ENCODE assay signal across 15 cellular contexts in the genomic region with DNA sequence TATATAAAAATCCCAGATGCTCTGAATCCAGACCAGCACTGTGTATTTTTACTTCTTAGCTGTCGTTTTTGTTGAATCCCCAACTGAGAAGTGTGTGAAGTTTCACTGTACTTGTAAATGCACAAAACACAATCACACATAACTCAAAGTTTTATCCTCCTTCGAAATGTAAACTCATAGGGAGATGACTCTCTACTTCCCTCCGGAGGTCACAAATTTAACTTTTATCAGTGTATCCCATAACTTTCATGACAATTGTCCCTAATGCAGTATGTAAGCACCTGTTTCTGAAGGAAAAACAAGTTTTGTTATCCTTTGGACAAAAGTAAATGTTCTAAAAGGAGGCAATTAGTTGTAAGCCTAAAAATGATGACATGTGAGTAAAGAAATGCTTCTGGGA.
DNase-seq lines count a peak whose midpoint lies in the region; ATAC-seq and TF ChIP-seq lines count a peak whose summit lies in the region.
"Had no signal": no experiment of that assay in that cellular context is flagged by ENCODE, and none has a peak within 500 bp of the region (broad histone marks: within the 10 kb centered on the region; RNA-seq: fewer than 3 reads in every experiment).

No MANE protein-coding gene starts in this region.

- no peaks in the 10 kb centered on the region for H3K27me3 Mint-ChIP-seq in brain
- H3K27me3 Mint-ChIP-seq: activated naive CD8-positive, alpha-beta T cell treated with anti-CD3 and anti-CD28 coated beads for 36 hours had no signal

- H3K27me3 ChIP-seq in body of pancreas = no peaks in the 10 kb centered on the region
- H3K27me3 ChIP-seq: uterus had no signal

- TF ChIP-seq CTCF in brain (conservative IDR thresholded peaks at IDR 0.05) (peak; percentile 28 to 31), body of pancreas (IDR thresholded peaks at IDR 0.05) (no peak)

- H3K36me3 Mint-ChIP-seq in brain = no peaks in the 10 kb centered on the region
- H3K36me3 Mint-ChIP-seq: activated naive CD8-positive, alpha-beta T cell treated with anti-CD3 and anti-CD28 coated beads for 36 hours had no signal

- intact Hi-C loops in body of pancreas (cut with DNase I) = no loop called here

- TF ChIP-seq POLR2A in body of pancreas (IDR thresholded peaks at IDR 0.05) = no peak

- no peak overlapping the region for H3K27ac Mint-ChIP-seq in brain
- H3K27ac Mint-ChIP-seq: activated naive CD8-positive, alpha-beta T cell treated with anti-CD3 and anti-CD28 coated beads for 36 hours had no signal

- peaks cover 0 to 8% (median 4%) of the 10 kb centered on the region in 5 experiments for H3K9me3 Mint-ChIP-seq in brain
- H3K9me3 Mint-ChIP-seq: activated naive CD8-positive, alpha-beta T cell treated with anti-CD3 and anti-CD28 coated beads for 36 hours had no signal

- H3K36me3 ChIP-seq in body of pancreas (replicated peaks in 1 of 2; ENCODE audit: insufficient read depth in 1 of 2, low read depth in 2 of 2) = no peaks in the 10 kb centered on the region
- H3K36me3 ChIP-seq: uterus had no signal

- DNase-seq in NCI-H748 (lab: John Stamatoyannopoulos, UW; ENCODE audit: unreplicated experiment) (peak; percentile 6), NCI-H748 treated with DMSO at 0.1 percent for 48 hours (lab: John Stamatoyannopoulos, UW) (no peak), NCI-H526 (lab: John Stamatoyannopoulos, UW) (peak; percentile 25 to 57), renal cortical epithelial cell (ENCODE audit: low read depth) (peak; percentile 16), body of pancreas (no peak), nucleus accumbens (lab: John Stamatoyannopoulos, UW) (no peak), NOMO-1 (lab: John Stamatoyannopoulos, UW; ENCODE audit: unreplicated experiment in 2 of 2) (no peak)
- DNase-seq: activated naive CD8-positive, alpha-beta T cell treated with anti-CD3 and anti-CD28 coated beads for 36 hours; DMS79 treated with DMSO at 0.1 percent for 48 hours; NCI-H1048; stimulated activated CD4-positive, alpha-beta T cell treated with anti-CD3 and anti-CD28 coated beads, Interleukin-1b, Interleukin-23, amount 100 ng/mL, for 48 hours; T1000; uterus had no signal

- ATAC-seq in body of pancreas = no peak

- H3K9me3 ChIP-seq in body of pancreas = no peaks in the 10 kb centered on the region
- H3K9me3 ChIP-seq: uterus had no signal

- H3K4me3 Mint-ChIP-seq in brain = no peak overlapping the region
- H3K4me3 Mint-ChIP-seq: activated naive CD8-positive, alpha-beta T cell treated with anti-CD3 and anti-CD28 coated beads for 36 hours had no signal

- 40 to 42% methylated on average over 3 of the region's 3 CpGs for WGBS in body of pancreas, 2 donors

- no peak overlapping the region for H3K27ac ChIP-seq in body of pancreas
- H3K27ac ChIP-seq: coronary artery, uterus had no signal

- H3K4me1 Mint-ChIP-seq in brain = peaks cover 8% of the 10 kb centered on the region
- H3K4me1 Mint-ChIP-seq: activated naive CD8-positive, alpha-beta T cell treated with anti-CD3 and anti-CD28 coated beads for 36 hours had no signal

- H3K4me3 ChIP-seq in body of pancreas = no peak overlapping the region
- H3K4me3 ChIP-seq: coronary artery, uterus had no signal

- H3K4me1 ChIP-seq in body of pancreas = no peaks in the 10 kb centered on the region
- H3K4me1 ChIP-seq: uterus had no signal

Comparison
In these comparisons a context has a peak if more than half of its experiments do, and no peak if none do; other contexts are left out.
1. DNase-seq: peak in NCI-H748 (single experiment), NCI-H526 (2 of 2) and renal cortical epithelial cell (single experiment); none in NCI-H748 treated with DMSO at 0.1 percent for 48 hours (single experiment), body of pancreas (0 of 4), nucleus accumbens (0 of 56) and NOMO-1 (0 of 2).
2. CTCF ChIP-seq: peak in brain (2 of 2); none in body of pancreas (0 of 7).